16 cellular contexts compared by ENCODE assay signal in genomic region chr16:85391769-85392583, GRCh38.
A peak's percentile ranks its signal among the peaks of the same experiment; 100 is the strongest.
DNase-seq lines count a peak whose midpoint lies in the region; ATAC-seq, FAIRE-seq and TF ChIP-seq lines count a peak whose summit lies in the region.
"Had no signal": no experiment of that assay in that cellular context is flagged by ENCODE, and none has a peak within 500 bp of the region (broad histone marks: within the 10 kb centered on the region; RNA-seq: fewer than 3 reads in every experiment).

No MANE protein-coding gene starts in this region.

- no peak overlapping the region for H3K4me3 ChIP-seq in bronchial epithelial cell (ENCODE audit: low read depth, low read length)
- no peak overlapping the region for H3K4me3 ChIP-seq in left lung
- no peak overlapping the region for H3K4me3 ChIP-seq in testis
- H3K4me3 ChIP-seq: GM12878, SK-N-MC had no signal

- no peaks in the 10 kb centered on the region for H3K36me3 Mint-ChIP-seq in activated naive CD4-positive, alpha-beta T cell treated with anti-CD3 and anti-CD28 coated beads, Interleukin-2, amount 10 ng/mL, durations not matched to agents 7 days and 5 days

- H3K9me3 Mint-ChIP-seq in activated naive CD4-positive, alpha-beta T cell treated with anti-CD3 and anti-CD28 coated beads, Interleukin-2, amount 10 ng/mL, durations not matched to agents 7 days and 5 days, result no peaks in the 10 kb centered on the region
- H3K9me3 Mint-ChIP-seq: activated T-helper 2 cell treated with anti-CD3 and anti-CD28 coated beads, Interferon-gamma antibody, Interleukin-2, Interleukin-4, amounts not matched to agents 10 μg/mL and 5 μg/mL and 100 μg/mL, durations not matched to agents 14 hours and 24 hours and 36 hours; H9 had no signal

- H3K4me3 Mint-ChIP-seq in activated naive CD4-positive, alpha-beta T cell treated with anti-CD3 and anti-CD28 coated beads, Interleukin-2, amount 10 ng/mL, durations not matched to agents 7 days and 5 days, result no peak overlapping the region
- H3K4me3 Mint-ChIP-seq: H9 had no signal

- H3K9me3 ChIP-seq in left lung (no peaks in the 10 kb centered on the region), testis (no peaks in the 10 kb centered on the region)

- H3K4me1 ChIP-seq in left lung (peaks cover 13 to 33% of the 10 kb centered on the region in 2 donors), testis (peaks cover 43% of the 10 kb centered on the region)

- FAIRE-seq in bronchial epithelial cell (lab: Jason Lieb, UNC), result no peak
- FAIRE-seq: GM12878 had no signal

- H3K27ac ChIP-seq in left lung (no peak overlapping the region), testis (peak overlapping the region in 1 of 2 donors; percentile 5)
- H3K27ac ChIP-seq: SK-N-MC had no signal

- peaks cover 10% of the 10 kb centered on the region for H3K27me3 Mint-ChIP-seq in activated naive CD4-positive, alpha-beta T cell treated with anti-CD3 and anti-CD28 coated beads, Interleukin-2, amount 10 ng/mL, durations not matched to agents 7 days and 5 days

- TF ChIP-seq CTCF in bronchial epithelial cell (IDR thresholded peaks at IDR 0.05; ENCODE audit: insufficient read depth, low read length, severe bottlenecking), result peak; percentile 42
- TF ChIP-seq CTCF in left lung (IDR thresholded peaks at IDR 0.05), result no peak
- no peak for TF ChIP-seq CTCF in testis (IDR thresholded peaks at IDR 0.05)

- ATAC-seq in left lung, result no peak
- no peak for ATAC-seq in HG03139 (IDR thresholded peaks at IDR 0.05; ENCODE audit: unreplicated experiment)
- no peak for ATAC-seq in GM18517 (IDR thresholded peaks at IDR 0.05; ENCODE audit: unreplicated experiment)
- ATAC-seq: GM12878 had no signal

- 70 to 86% methylated on average over 11 of the region's 11 CpGs for WGBS in testis, 2 donors

- DNase-seq in activated naive CD4-positive, alpha-beta T cell treated with anti-CD3 and anti-CD28 coated beads, Interleukin-2, amount 10 ng/mL, durations not matched to agents 7 days and 5 days, result peak; percentile 11
- DNase-seq in activated naive CD4-positive, alpha-beta T cell treated with anti-CD3 and anti-CD28 coated beads, Interleukin-2, amount 50 U/mL, for 16 hours, result no peak
- DNase-seq in bronchial epithelial cell (ENCODE audit: low read depth) (peak; percentile 63), left lung (peak; percentile 17 to 19), testis (peak; percentile 15), NCI-H2107 treated with DMSO at 0.1 percent for 48 hours (lab: John Stamatoyannopoulos, UW; ENCODE audit: unreplicated experiment) (no peak)
- DNase-seq: ACHN; activated CD4-positive, alpha-beta T cell treated with anti-CD3 and anti-CD28 coated beads, Interleukin-2, amount 50 U/mL, for 4 hours; H9; NCI-H510A; nucleus accumbens had no signal

- no peak for TF ChIP-seq POLR2A in testis (IDR thresholded peaks at IDR 0.05)

- H3K27me3 ChIP-seq in bronchial epithelial cell (ENCODE audit: control insufficient read depth, insufficient read depth, low read length) (no peaks in the 10 kb centered on the region), left lung (peaks cover 0 to 8% of the 10 kb centered on the region in 2 donors), testis (no peaks in the 10 kb centered on the region)

- no peaks in the 10 kb centered on the region for H3K36me3 ChIP-seq in bronchial epithelial cell (ENCODE audit: control insufficient read depth, insufficient read depth, low read length)
- H3K36me3 ChIP-seq in left lung, result no peaks in the 10 kb centered on the region
- H3K36me3 ChIP-seq in testis (ENCODE audit: low read depth, missing control alignments), result no peaks in the 10 kb centered on the region

- CTCF ChIA-PET in activated naive CD4-positive, alpha-beta T cell treated with anti-CD3 and anti-CD28 coated beads, Interleukin-2, amount 10 ng/mL, durations not matched to agents 7 days and 5 days (lab: Charles Lee), result interaction anchor here (1.1 to 2.2 kb wide), 5 partner anchors 11 to 225 kb away, joined by 4 to 7 read pairs (median 5); no protein-coding TSS in a partner anchor

- intact Hi-C loops in left lung (cut with DNase I), result no loop called here
- intact Hi-C loops in testis (cut with DNase I; ENCODE audit: low total_unique reads), result no loop called here

- H3K27ac Mint-ChIP-seq in activated naive CD4-positive, alpha-beta T cell treated with anti-CD3 and anti-CD28 coated beads, Interleukin-2, amount 10 ng/mL, durations not matched to agents 7 days and 5 days, result no peak overlapping the region
- H3K27ac Mint-ChIP-seq: activated T-helper 2 cell treated with anti-CD3 and anti-CD28 coated beads, Interferon-gamma antibody, Interleukin-2, Interleukin-4, amounts not matched to agents 10 μg/mL and 5 μg/mL and 100 μg/mL, durations not matched to agents 14 hours and 24 hours and 36 hours; H9 had no signal

- H3K4me1 Mint-ChIP-seq in activated naive CD4-positive, alpha-beta T cell treated with anti-CD3 and anti-CD28 coated beads, Interleukin-2, amount 10 ng/mL, durations not matched to agents 7 days and 5 days, result no peaks in the 10 kb centered on the region

Comparison
In these comparisons a context has a peak if more than half of its experiments do, and no peak if none do; other contexts are left out.
1. DNase-seq: peak in activated naive CD4-positive, alpha-beta T cell treated with anti-CD3 and anti-CD28 coated beads, Interleukin-2, amount 10 ng/mL, durations not matched to agents 7 days and 5 days (single experiment), bronchial epithelial cell (single experiment), left lung (2 of 2) and testis (single experiment); none in activated naive CD4-positive, alpha-beta T cell treated with anti-CD3 and anti-CD28 coated beads, Interleukin-2, amount 50 U/mL, for 16 hours (single experiment) and NCI-H2107 treated with DMSO at 0.1 percent for 48 hours (single experiment).